1 cellular context compared by ENCODE assay signal in the genomic region with DNA sequence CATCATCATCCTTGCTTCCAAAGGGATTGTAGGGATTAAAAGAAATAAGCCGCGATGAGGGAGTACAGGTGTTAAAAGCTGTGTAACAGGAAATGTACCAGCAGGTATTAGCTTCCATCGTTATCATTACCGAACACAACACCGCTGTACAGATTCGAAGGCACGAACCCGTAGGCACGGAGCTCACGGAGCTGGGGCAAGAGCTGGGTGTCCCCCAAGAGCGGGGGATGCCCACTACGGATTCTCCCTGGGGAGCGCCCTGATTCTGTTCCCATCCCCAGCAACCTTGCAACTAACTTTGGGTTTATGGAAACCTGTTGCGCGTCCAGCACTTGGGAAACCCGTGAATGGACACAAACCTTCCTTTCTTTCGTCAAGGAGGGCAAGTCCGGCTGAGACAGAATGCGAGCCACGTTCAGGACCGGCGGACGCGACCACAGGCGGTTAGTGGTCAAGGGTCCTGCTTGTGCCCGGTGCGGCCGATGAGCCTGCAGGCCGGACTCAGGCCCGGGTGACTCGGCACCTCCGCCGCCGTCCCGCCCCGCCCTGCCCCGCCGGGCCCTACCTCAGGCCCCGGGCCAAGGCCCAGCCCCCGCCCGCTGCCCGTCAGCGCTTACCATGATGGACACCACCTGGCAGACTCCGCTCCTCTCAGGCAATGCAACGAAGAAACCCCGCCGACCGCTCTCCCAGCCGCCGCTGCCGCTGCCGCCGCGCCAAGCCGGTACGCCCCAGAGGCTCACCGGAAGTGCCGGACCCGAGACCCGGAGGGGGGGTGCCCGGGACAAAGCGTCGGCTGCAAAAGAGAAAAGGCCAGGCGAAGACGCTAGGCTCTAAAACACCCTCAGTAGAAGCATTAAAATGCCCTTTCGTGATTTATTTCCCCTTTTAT.
A peak's percentile ranks its signal among the peaks of the same experiment; 100 is the strongest.
TF ChIP-seq lines count a peak whose summit lies in the region.

A gene with protein sequence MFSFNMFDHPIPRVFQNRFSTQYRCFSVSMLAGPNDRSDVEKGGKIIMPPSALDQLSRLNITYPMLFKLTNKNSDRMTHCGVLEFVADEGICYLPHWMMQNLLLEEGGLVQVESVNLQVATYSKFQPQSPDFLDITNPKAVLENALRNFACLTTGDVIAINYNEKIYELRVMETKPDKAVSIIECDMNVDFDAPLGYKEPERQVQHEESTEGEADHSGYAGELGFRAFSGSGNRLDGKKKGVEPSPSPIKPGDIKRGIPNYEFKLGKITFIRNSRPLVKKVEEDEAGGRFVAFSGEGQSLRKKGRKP (minus strand): TSS at position 728 of the 892 bp plus-strand sequence. CDS start 108 bp downstream, at position 620.

TF ChIP-seq in K562, 482 proteins besides CTCF, POLR2A, EP300 and RAD21 (continued from another document and continues in another):
- TF ChIP-seq, protein P1, sequence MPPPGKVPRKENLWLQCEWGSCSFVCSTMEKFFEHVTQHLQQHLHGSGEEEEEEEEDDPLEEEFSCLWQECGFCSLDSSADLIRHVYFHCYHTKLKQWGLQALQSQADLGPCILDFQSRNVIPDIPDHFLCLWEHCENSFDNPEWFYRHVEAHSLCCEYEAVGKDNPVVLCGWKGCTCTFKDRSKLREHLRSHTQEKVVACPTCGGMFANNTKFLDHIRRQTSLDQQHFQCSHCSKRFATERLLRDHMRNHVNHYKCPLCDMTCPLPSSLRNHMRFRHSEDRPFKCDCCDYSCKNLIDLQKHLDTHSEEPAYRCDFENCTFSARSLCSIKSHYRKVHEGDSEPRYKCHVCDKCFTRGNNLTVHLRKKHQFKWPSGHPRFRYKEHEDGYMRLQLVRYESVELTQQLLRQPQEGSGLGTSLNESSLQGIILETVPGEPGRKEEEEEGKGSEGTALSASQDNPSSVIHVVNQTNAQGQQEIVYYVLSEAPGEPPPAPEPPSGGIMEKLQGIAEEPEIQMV (tag; conservative IDR thresholded peaks at IDR 0.05; ENCODE audit: low read depth): no peak
- TF ChIP-seq TCF3 (CRISPR knock-in tag; IDR thresholded peaks at IDR 0.05) (no peak), TGIF2 (CRISPR knock-in tag; IDR thresholded peaks at IDR 0.05) (no peak), TCF7L2 (IDR thresholded peaks at IDR 0.05; ENCODE audit: low read depth, low read length) (no peak), ZBTB33 (CRISPR knock-in tag; IDR thresholded peaks at IDR 0.05) (no peak), PML (IDR thresholded peaks at IDR 0.05; ENCODE audit: low read length) (no peak), C11orf30 (IDR thresholded peaks at IDR 0.05; ENCODE audit: low read depth) (no peak), CREBBP (IDR thresholded peaks at IDR 0.05; ENCODE audit: low read depth, low read length) (no peak), ARID3A (IDR thresholded peaks at IDR 0.05; ENCODE audit: borderline replicate concordance, low read depth, low read length) (peak; percentile 95; the same call in 1 of the 2 replicates), PRPF4 (IDR thresholded peaks at IDR 0.05; ENCODE audit: insufficient read depth, low read depth, low read length, poor library complexity, severe bottlenecking) (peak; percentile 68), ETV6 (IDR thresholded peaks at IDR 0.05; ENCODE audit: borderline replicate concordance in 1 of 2, low read depth in 2 of 2, low read length in 1 of 2) (no peak), ETV6 (CRISPR knock-in tag; IDR thresholded peaks at IDR 0.05; ENCODE audit: borderline replicate concordance) (no peak), TRIM28 (IDR thresholded peaks at IDR 0.05) (no peak), CAMTA2 (CRISPR knock-in tag; conservative IDR thresholded peaks at IDR 0.05) (peak; percentile 94; the same call in 1 of the 2 replicates), ZNF318 (IDR thresholded peaks at IDR 0.05; ENCODE audit: borderline replicate concordance in 1 of 2, low read depth in 1 of 2) (no peak), ZNF398 (CRISPR knock-in tag; IDR thresholded peaks at IDR 0.05) (no peak), NR3C1 (CRISPR knock-in tag; IDR thresholded peaks at IDR 0.05) (no peak), MAFF (IDR thresholded peaks at IDR 0.05; ENCODE audit: low read length) (peak; percentile 93), ZNF436 (CRISPR knock-in tag; IDR thresholded peaks at IDR 0.05) (peak; percentile 48; the same call in 1 of the 2 replicates), TSC22D4 (tag; IDR thresholded peaks at IDR 0.05) (peak; percentile 84; the same call in 1 of the 2 replicates), CBX1 (IDR thresholded peaks at IDR 0.05; ENCODE audit: low read depth) (no peak), NFE2L1 (tag; IDR thresholded peaks at IDR 0.05; ENCODE audit: borderline replicate concordance, low read depth) (no peak), CTBP1 (IDR thresholded peaks at IDR 0.05; ENCODE audit: borderline replicate concordance) (no peak), KLF16 (IDR thresholded peaks at IDR 0.05) (peak; percentile 56; the same call in 1 of the 2 replicates), SRSF7 (optimal IDR thresholded peaks at IDR 0.05; ENCODE audit: low read depth, low read length) (no peak), HNRNPH1 (optimal IDR thresholded peaks at IDR 0.05; ENCODE audit: low read depth, low read length) (no peak), CBX5 (IDR thresholded peaks at IDR 0.05; ENCODE audit: borderline replicate concordance, low read depth) (no peak)
- TF ChIP-seq, protein P2, sequence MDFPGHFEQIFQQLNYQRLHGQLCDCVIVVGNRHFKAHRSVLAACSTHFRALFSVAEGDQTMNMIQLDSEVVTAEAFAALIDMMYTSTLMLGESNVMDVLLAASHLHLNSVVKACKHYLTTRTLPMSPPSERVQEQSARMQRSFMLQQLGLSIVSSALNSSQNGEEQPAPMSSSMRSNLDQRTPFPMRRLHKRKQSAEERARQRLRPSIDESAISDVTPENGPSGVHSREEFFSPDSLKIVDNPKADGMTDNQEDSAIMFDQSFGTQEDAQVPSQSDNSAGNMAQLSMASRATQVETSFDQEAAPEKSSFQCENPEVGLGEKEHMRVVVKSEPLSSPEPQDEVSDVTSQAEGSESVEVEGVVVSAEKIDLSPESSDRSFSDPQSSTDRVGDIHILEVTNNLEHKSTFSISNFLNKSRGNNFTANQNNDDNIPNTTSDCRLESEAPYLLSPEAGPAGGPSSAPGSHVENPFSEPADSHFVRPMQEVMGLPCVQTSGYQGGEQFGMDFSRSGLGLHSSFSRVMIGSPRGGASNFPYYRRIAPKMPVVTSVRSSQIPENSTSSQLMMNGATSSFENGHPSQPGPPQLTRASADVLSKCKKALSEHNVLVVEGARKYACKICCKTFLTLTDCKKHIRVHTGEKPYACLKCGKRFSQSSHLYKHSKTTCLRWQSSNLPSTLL (IDR thresholded peaks at IDR 0.05): no peak
- TF ChIP-seq, protein P3, sequence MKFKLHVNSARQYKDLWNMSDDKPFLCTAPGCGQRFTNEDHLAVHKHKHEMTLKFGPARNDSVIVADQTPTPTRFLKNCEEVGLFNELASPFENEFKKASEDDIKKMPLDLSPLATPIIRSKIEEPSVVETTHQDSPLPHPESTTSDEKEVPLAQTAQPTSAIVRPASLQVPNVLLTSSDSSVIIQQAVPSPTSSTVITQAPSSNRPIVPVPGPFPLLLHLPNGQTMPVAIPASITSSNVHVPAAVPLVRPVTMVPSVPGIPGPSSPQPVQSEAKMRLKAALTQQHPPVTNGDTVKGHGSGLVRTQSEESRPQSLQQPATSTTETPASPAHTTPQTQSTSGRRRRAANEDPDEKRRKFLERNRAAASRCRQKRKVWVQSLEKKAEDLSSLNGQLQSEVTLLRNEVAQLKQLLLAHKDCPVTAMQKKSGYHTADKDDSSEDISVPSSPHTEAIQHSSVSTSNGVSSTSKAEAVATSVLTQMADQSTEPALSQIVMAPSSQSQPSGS (CRISPR knock-in tag; IDR thresholded peaks at IDR 0.05): no peak
